25 cellular contexts compared by ENCODE assay signal in the genomic region with DNA sequence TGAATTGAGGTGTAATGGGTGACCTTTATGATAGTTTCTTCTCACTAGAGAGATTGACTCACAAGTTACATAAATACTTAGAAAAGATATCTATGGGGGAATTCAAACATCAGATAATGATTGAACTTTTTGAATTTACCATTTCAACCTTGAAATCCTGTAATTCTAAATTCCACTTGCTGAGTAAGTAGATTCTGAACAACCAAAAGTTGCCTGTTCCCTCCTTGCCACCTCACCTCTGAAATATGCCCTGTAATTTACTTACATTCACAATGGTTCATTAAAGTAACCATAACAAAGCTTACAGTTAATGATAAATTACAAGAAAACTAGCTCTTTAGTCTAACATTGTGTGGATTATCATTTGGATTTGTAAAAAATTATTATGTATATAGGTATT.
"Had no signal": no experiment of that assay in that cellular context is flagged by ENCODE, and none has a peak within 500 bp of the region (broad histone marks: within the 10 kb centered on the region; RNA-seq: fewer than 3 reads in every experiment).

No MANE protein-coding gene starts in this region.

- H3K27ac Mint-ChIP-seq: activated naive CD4-positive, alpha-beta T cell treated with anti-CD3 and anti-CD28 coated beads for 36 hours; activated naive CD8-positive, alpha-beta T cell treated with anti-CD3 and anti-CD28 coated beads, Interleukin-2, amount 10 ng/mL, durations not matched to agents 7 days and 5 days; dendritic cell treated with granulocyte-macrophage colony-stimulating factor and Interleukin-4, amounts not matched to agents 40 ng/mL and 50 ng/mL, for 4 days; endodermal cell; natural killer cell treated with Interleukin-12 subunit alpha and Interleukin-12 subunit beta and Interleukin-15 and Interleukin-18, amount 100 ng/mL, for 72 hours; T-helper 2 cell treated with Interferon-gamma antibody and Interleukin-4, amounts not matched to agents 5 μg/mL and 100 μg/mL, for 36 hours had no signal

- H3K36me3 Mint-ChIP-seq: activated naive CD8-positive, alpha-beta T cell treated with anti-CD3 and anti-CD28 coated beads, Interleukin-2, amount 10 ng/mL, durations not matched to agents 7 days and 5 days; natural killer cell treated with Interleukin-12 subunit alpha and Interleukin-12 subunit beta and Interleukin-15 and Interleukin-18, amount 100 ng/mL, for 72 hours had no signal

- H3K9me3 Mint-ChIP-seq: activated naive CD4-positive, alpha-beta T cell treated with anti-CD3 and anti-CD28 coated beads for 36 hours; activated naive CD8-positive, alpha-beta T cell treated with anti-CD3 and anti-CD28 coated beads, Interleukin-2, amount 10 ng/mL, durations not matched to agents 7 days and 5 days; central memory CD8-positive, alpha-beta T cell; dendritic cell treated with granulocyte-macrophage colony-stimulating factor and Interleukin-4, amounts not matched to agents 40 ng/mL and 50 ng/mL, for 4 days; endodermal cell; natural killer cell treated with Interleukin-12 subunit alpha and Interleukin-12 subunit beta and Interleukin-15 and Interleukin-18, amount 100 ng/mL, for 72 hours; T-helper 2 cell treated with Interferon-gamma antibody and Interleukin-4, amounts not matched to agents 5 μg/mL and 100 μg/mL, for 36 hours had no signal

- ATAC-seq: gastrocnemius medialis; lower lobe of right lung; mucosa of descending colon; natural killer cell treated with Interleukin-12 subunit alpha and Interleukin-12 subunit beta and Interleukin-15 and Interleukin-18, amount 100 ng/mL, for 72 hours; right cardiac atrium had no signal

- H3K4me3 ChIP-seq: ascending aorta, breast epithelium, esophagus squamous epithelium, gastrocnemius medialis, lower lobe of right lung, mucosa of descending colon, tibial nerve had no signal

- H3K4me3 Mint-ChIP-seq: activated naive CD4-positive, alpha-beta T cell treated with anti-CD3 and anti-CD28 coated beads for 36 hours; activated naive CD8-positive, alpha-beta T cell treated with anti-CD3 and anti-CD28 coated beads, Interleukin-2, amount 10 ng/mL, durations not matched to agents 7 days and 5 days; central memory CD8-positive, alpha-beta T cell; dendritic cell treated with granulocyte-macrophage colony-stimulating factor and Interleukin-4, amounts not matched to agents 40 ng/mL and 50 ng/mL, for 4 days; endodermal cell; natural killer cell treated with Interleukin-12 subunit alpha and Interleukin-12 subunit beta and Interleukin-15 and Interleukin-18, amount 100 ng/mL, for 72 hours; T-helper 2 cell treated with Interferon-gamma antibody and Interleukin-4, amounts not matched to agents 5 μg/mL and 100 μg/mL, for 36 hours had no signal

- H3K4me1 Mint-ChIP-seq: central memory CD8-positive, alpha-beta T cell had no signal

- DNase-seq: activated CD4-positive, alpha-beta T cell treated with anti-CD3 and anti-CD28 coated beads for 4 hours; activated CD4-positive, alpha-beta T cell treated with anti-CD3 and anti-CD28 coated beads, Interleukin-2, amount 50 U/mL, for 4 hours; activated CD8-positive, alpha-beta memory T cell treated with anti-CD3 and anti-CD28 coated beads for 24 hours; activated effector memory CD4-positive, alpha-beta T cell treated with anti-CD3 and anti-CD28 coated beads, Interleukin-2, amount 50 U/mL, for 16 hours; activated naive CD4-positive, alpha-beta T cell treated with anti-CD3 and anti-CD28 coated beads for 36 hours; activated naive CD8-positive, alpha-beta T cell treated with anti-CD3 and anti-CD28 coated beads, Interleukin-2, amount 10 ng/mL, durations not matched to agents 7 days and 5 days; endodermal cell; esophagus squamous epithelium; gastrocnemius medialis; glutamatergic neuron; islet precursor cell; lower lobe of right lung; mucosa of descending colon; right cardiac atrium; stimulated activated CD4-positive, alpha-beta T cell treated with anti-CD3 and anti-CD28 coated beads, Interleukin-15, amount 100 ng/mL, for 24 hours; stimulated activated CD4-positive, alpha-beta T cell treated with anti-CD3 and anti-CD28 coated beads, Interleukin-2, amount 100 ng/mL, for 24 hours; stimulated activated naive CD4-positive, alpha-beta T cell treated with Interleukin-2 at 50 U/mL for 16 hours; T-helper 1 cell had no signal
